16 cellular contexts compared by ENCODE assay signal in genomic region chr15:75031773-75032302, GRCh38. TPM values are rescaled to one million over a fixed set of nuclear protein-coding genes. Genes with fewer than 3 reads are reported as not detected.
DNase-seq lines count a peak whose midpoint lies in the region; ATAC-seq, FAIRE-seq and TF ChIP-seq lines count a peak whose summit lies in the region.
"Had no signal": no experiment of that assay in that cellular context is flagged by ENCODE, and none has a peak within 500 bp of the region (broad histone marks: within the 10 kb centered on the region; RNA-seq: fewer than 3 reads in every experiment).

No MANE protein-coding gene starts in this region.

- H3K4me1 Mint-ChIP-seq in memory B cell, result peaks cover 8% of the 10 kb centered on the region

- peaks cover 13% of the 10 kb centered on the region; the same call in 1 of the 2 replicates for H3K36me3 ChIP-seq in BLaER1
- peaks cover 0 to 2% of the 10 kb centered on the region in 2 experiments; a peak in 3 of 4 replicates for H3K36me3 ChIP-seq in GM12878 (ENCODE audit: control insufficient read depth in 2 of 2, insufficient read depth in 2 of 2, low read length in 1 of 2)
- H3K36me3 ChIP-seq: colonic mucosa, SJCRH30 had no signal

- H3K4me3 ChIP-seq in BLaER1 (no peak overlapping the region), GM12878 (no peak overlapping the region)
- H3K4me3 ChIP-seq: colonic mucosa, SJCRH30, smooth muscle cell had no signal

- H3K9me3 ChIP-seq in BLaER1, result 0 out of 2 replicates have a peak, but pooled peaks cover 3% of the 10 kb centered on the region
- H3K9me3 ChIP-seq in GM12878 (replicated peaks; ENCODE audit: control insufficient read depth, insufficient read depth, low read length), result no peaks in the 10 kb centered on the region
- H3K9me3 ChIP-seq: colonic mucosa, SJCRH30 had no signal

- no peak overlapping the region for H3K9ac ChIP-seq in BLaER1
- H3K9ac ChIP-seq in GM12878 (ENCODE audit: control insufficient read depth, insufficient read depth, low read length), result peak overlapping the region; percentile 37

- TF ChIP-seq EP300 in GM12878 (IDR thresholded peaks at IDR 0.05; ENCODE audit: borderline replicate concordance in 1 of 2, control insufficient read depth in 1 of 2, low read depth in 2 of 2, low read length in 2 of 2), result no peak

- FAIRE-seq in GM12878 (lab: Jason Lieb, UNC) (peak; percentile 18), H54 (lab: Jason Lieb, UNC) (no peak)
- FAIRE-seq: HTR-8/SVneo had no signal

- intact Hi-C loops in GM12878 (cut with micrococcal nuclease; ENCODE audit: unreplicated experiment), result no loop called here

- no peaks in the 10 kb centered on the region for H3K27me3 Mint-ChIP-seq in memory B cell

- no peak for TF ChIP-seq RAD21 in GM12878 (IDR thresholded peaks at IDR 0.05; ENCODE audit: insufficient read depth, low read depth, low read length)

- H3K4me2 ChIP-seq in BLaER1 (peak overlapping the region; percentile 23; the same call in 1 of the 2 replicates), GM12878 (ENCODE audit: control insufficient read depth, insufficient read depth) (peak overlapping the region; percentile 11)
- H3K4me2 ChIP-seq: smooth muscle cell had no signal

- peak; percentile 14; the same call in 2 of the 3 replicates for ATAC-seq in GM12878
- peak; percentile 10 for ATAC-seq in memory B cell (ENCODE audit: low read depth)
- ATAC-seq: activated CD4-positive, CD25-positive, alpha-beta regulatory T cell treated with anti-CD3 and anti-CD28 coated beads, Interleukin-2, amount 50 U/mL, for 24 hours had no signal

- RAD21 ChIA-PET in GM12878 (lab: Charles Lee; ENCODE audit: unreplicated experiment), result interaction anchor here (1.0 to 4.2 kb wide), 9 partner anchors 11 to 172 kb away, joined by 3 to 65 read pairs (median 3); partner anchors contain the start of gene C15orf39

- BruUV-seq in GM12878 (replicated peaks; lab: Mats Ljungman, UMichigan), result TSS peak; percentile 33

- TF ChIP-seq POLR2A in GM12878 (IDR thresholded peaks at IDR 0.05; ENCODE audit: low read depth, low read length), result no peak
- TF ChIP-seq POLR2A in H54 (IDR thresholded peaks at IDR 0.05; ENCODE audit: low read depth, low read length), result no peak

- WGBS in GM12878 (ENCODE audit: insufficient coverage, insufficient replicate concordance, low lambda C conversion rate, missing lambda C conversion rate), result 58% methylated on average over 5 of the region's 5 CpGs

- in situ Hi-C loops in GM12878 (cut with MboI), result no loop called here

- 0 out of 2 replicates have a peak overlapping the region, but pooled peaks have one; percentile 23 for H2AFZ ChIP-seq in GM12878 (ENCODE audit: control insufficient read depth, low read depth, low read length)

- H3K36me3 Mint-ChIP-seq in memory B cell, result peaks cover 2% of the 10 kb centered on the region

- peaks cover 10% of the 10 kb centered on the region for H3K79me2 ChIP-seq in GM12878 (ENCODE audit: control insufficient read depth, insufficient read depth, low read length)

- H4K20me1 ChIP-seq in BLaER1 (peaks cover 19% of the 10 kb centered on the region; the same call in 1 of the 2 replicates), GM12878 (ENCODE audit: control insufficient read depth, insufficient read depth) (no peaks in the 10 kb centered on the region)

- no peak overlapping the region for H3K27ac Mint-ChIP-seq in memory B cell

- H3K4me1 ChIP-seq in BLaER1, result peaks cover 62% of the 10 kb centered on the region
- H3K4me1 ChIP-seq in GM12878 (ENCODE audit: control insufficient read depth, insufficient read depth, low read length), result peaks cover 42% of the 10 kb centered on the region

- SMC1A ChIA-PET in GM12878 (lab: Charles Lee; ENCODE audit: uncharacterized antibody, unreplicated experiment), result interaction anchor here (0.6 to 4.3 kb wide), 9 partner anchors 11 to 177 kb away, joined by 3 to 49 read pairs (median 3); no protein-coding TSS in a partner anchor

- H3K27ac ChIP-seq in BLaER1 (no peak overlapping the region), GM12878 (ENCODE audit: control insufficient read depth, insufficient read depth) (peak overlapping the region; percentile 68)
- H3K27ac ChIP-seq: colonic mucosa, SJCRH30 had no signal

- no peak overlapping the region for H3K4me3 Mint-ChIP-seq in memory B cell

- POLR2A ChIA-PET in GM12878 (lab: Charles Lee), result interaction anchor here (0.6 to 2.9 kb wide), 7 partner anchors 11 to 423 kb away, joined by 3 to 14 read pairs (median 4); no protein-coding TSS in a partner anchor

- H3K9me3 Mint-ChIP-seq in memory B cell, result no peaks in the 10 kb centered on the region

- TF ChIP-seq CTCF in GM12878 (IDR thresholded peaks at IDR 0.05 in 2 of 3, conservative IDR thresholded peaks at IDR 0.05 in 1 of 3; ENCODE audit: control insufficient read depth in 2 of 3, extremely low read depth in 1 of 3, insufficient read depth in 1 of 3, low read depth in 3 of 3, low read length in 3 of 3), result no peak

- DNase-seq in Kasumi-1 (lab: John Stamatoyannopoulos, UW) (peak; percentile 26 to 43), GM12878 (ENCODE audit: low read depth, low spot score) (no peak), memory B cell (ENCODE audit: low spot score in 2 of 2) (no peak), NCI-H1417 treated with DMSO at 0.1 percent for 48 hours (lab: John Stamatoyannopoulos, UW) (no peak), H54 (ENCODE audit: insufficient read length, low spot score) (no peak), SKM-1 (lab: John Stamatoyannopoulos, UW; ENCODE audit: unreplicated experiment) (no peak)
- no peak for DNase-seq in stimulated activated CD8-positive, alpha-beta memory T cell treated with anti-CD3 and anti-CD28 coated beads, Interleukin-4, amount 100 ng/mL, for 48 hours
- DNase-seq: activated T-cell treated with anti-CD3 and anti-CD28 coated beads, Interleukin-2, amount 50 U/mL, for 1 hour; colonic mucosa; midbrain; NCI-H2107; SJCRH30 had no signal

- H3K27me3 ChIP-seq in BLaER1 (no peaks in the 10 kb centered on the region), GM12878 (replicated peaks in 1 of 2; ENCODE audit: control insufficient read depth in 2 of 2, insufficient read depth in 2 of 2, low read length in 1 of 2) (no peaks in the 10 kb centered on the region)
- H3K27me3 ChIP-seq: colonic mucosa, SJCRH30 had no signal

- CTCF ChIA-PET in GM12878 (lab: Yijun Ruan, JAX), result interaction anchor here (0.7 to 6.7 kb wide), 9 partner anchors 11 to 197 kb away, joined by 3 to 95 read pairs (median 3); partner anchors contain the start of gene C15orf39

TF ChIP-seq in GM12878, 131 proteins besides CTCF, POLR2A, EP300 and RAD21 (continues in another document):
- TF ChIP-seq CBX5 (IDR thresholded peaks at IDR 0.05; ENCODE audit: low read depth) (no peak), EED (IDR thresholded peaks at IDR 0.05; ENCODE audit: low read depth) (0 out of 2 replicates have a peak, but pooled peaks have one; percentile 46), RB1 (IDR thresholded peaks at IDR 0.05; ENCODE audit: borderline replicate concordance) (no peak), RUNX3 (IDR thresholded peaks at IDR 0.05; ENCODE audit: low read length) (peak; percentile 34; the same call in 1 of the 2 replicates), IKZF2 (IDR thresholded peaks at IDR 0.05) (peak in 1 of 2 experiments; percentile 40; a peak in 2 of 4 replicates), CBFB (IDR thresholded peaks at IDR 0.05; ENCODE audit: low read depth) (no peak), IKZF1 (conservative IDR thresholded peaks at IDR 0.05) (peak; percentile 65), SMC3 (IDR thresholded peaks at IDR 0.05; ENCODE audit: borderline replicate concordance, low read length) (peak; percentile 18; the same call in 1 of the 2 replicates), TCF12 (IDR thresholded peaks at IDR 0.05; ENCODE audit: low read depth, low read length) (0 out of 2 replicates have a peak, but pooled peaks have one; percentile 18), NR2C1 (IDR thresholded peaks at IDR 0.05) (no peak), MEF2B (IDR thresholded peaks at IDR 0.05; ENCODE audit: partially characterized antibody, poor library complexity, severe bottlenecking) (peak; percentile 11)

RNA-seq across cellular contexts. Expression of gene PPCDC, which starts 8.4 kb away (rescaled TPM):
- total RNA-seq in GM12878 (2013; cell fraction: nucleolus; rRNA removed), result 112 and 121 TPM in 2 replicates
- total RNA-seq in GM12878 (2014; rRNA removed), result 42.7 and 45.0 TPM in 2 replicates
- total RNA-seq in GM12878 (2014; rRNA removed; fragmentation: Illumina TruSeq; extraction: Trizol), result 29.4 and 32.5 TPM in 2 replicates
- 40.2 and 43.3 TPM in 2 replicates for total RNA-seq in GM12878 (2021)
- polyA plus RNA-seq in GM12878 (2011; ENCODE audit: low read depth), result 25.0 TPM
- 27.9 and 44.7 TPM in 2 replicates for polyA plus RNA-seq in GM12878 (2011; rRNA removed)
- polyA plus RNA-seq in GM12878 (2011; cell fraction: cytosol; rRNA removed), result 61.6 and 76.5 TPM in 2 replicates
- 83.3 and 92.0 TPM in 2 replicates for polyA plus RNA-seq in GM12878 (2011; cell fraction: nucleus; rRNA removed)
- 27.6 and 38.4 TPM in 2 replicates for polyA plus RNA-seq in GM12878 (2012)
- 32.9 and 35.7 TPM in 2 replicates for polyA plus RNA-seq in GM12878 (2014; fragmentation: Illumina TruSeq; extraction: Trizol)
- polyA plus RNA-seq in GM12878 (2014; fragmentation: Nextera tagmentation; extraction: Ambion mirVana), result 100 to 1,000 TPM in 1 of 2 experiments, 10 to 100 TPM in 1; 92.0 to 135 TPM
- 68.2 and 69.9 TPM in 2 replicates for polyA plus RNA-seq in GM12878 (2014; rRNA removed)
- polyA plus RNA-seq in GM12878 (2016; fragmentation: Nextera tagmentation; extraction: Ambion mirVana), result 10 to 100 TPM; 65.4 to 67.9 TPM
- 37.2 and 70.2 TPM in 2 replicates for polyA minus RNA-seq in GM12878 (2011; rRNA and poly(A)+ RNA removed)
- polyA minus RNA-seq in GM12878 (2011; cell fraction: cytosol; rRNA and poly(A)+ RNA removed), result 8.8 and 18.7 TPM in 2 replicates
- polyA minus RNA-seq in GM12878 (2011; cell fraction: nucleus; rRNA and poly(A)+ RNA removed), result 51.0 and 104 TPM in 2 replicates

RNA-seq across cellular contexts. Expression of gene SCAMP5, which starts 36.5 kb away (rescaled TPM):
- total RNA-seq in GM12878 (2013; cell fraction: nucleolus; rRNA removed), result 5.9 and 8.5 TPM in 2 replicates
- total RNA-seq in GM12878 (2014; rRNA removed) (20.2 and 22.2 TPM in 2 replicates), GM12878 (2014; rRNA removed; fragmentation: Illumina TruSeq; extraction: Trizol) (13.6 and 15.0 TPM in 2 replicates), GM12878 (2021) (24.8 and 25.5 TPM in 2 replicates)
- 7.6 TPM for polyA plus RNA-seq in GM12878 (2011; ENCODE audit: low read depth)
- polyA plus RNA-seq in GM12878 (2011; rRNA removed) (15.7 and 24.3 TPM in 2 replicates), GM12878 (2014; fragmentation: Illumina TruSeq; extraction: Trizol) (26.3 and 30.3 TPM in 2 replicates), GM12878 (2014; fragmentation: Nextera tagmentation; extraction: Ambion mirVana) (1 to 10 TPM; 2.3 to 2.5 TPM), GM12878 (2014; rRNA removed) (35.5 and 41.6 TPM in 2 replicates), GM12878 (2016; fragmentation: Nextera tagmentation; extraction: Ambion mirVana) (1 to 10 TPM; 1.6 to 1.7 TPM)
- polyA plus RNA-seq in GM12878 (2011; cell fraction: cytosol; rRNA removed), result 28.5 and 32.2 TPM in 2 replicates
- 19.4 and 24.8 TPM in 2 replicates for polyA plus RNA-seq in GM12878 (2011; cell fraction: nucleus; rRNA removed)
- polyA plus RNA-seq in GM12878 (2012), result 8.5 and 11.0 TPM in 2 replicates
- polyA minus RNA-seq in GM12878 (2011; rRNA and poly(A)+ RNA removed), result 21.5 and 25.9 TPM in 2 replicates
- 9.0 and 9.6 TPM in 2 replicates for polyA minus RNA-seq in GM12878 (2011; cell fraction: cytosol; rRNA and poly(A)+ RNA removed)
- 3.3 and 7.8 TPM in 2 replicates for polyA minus RNA-seq in GM12878 (2011; cell fraction: nucleus; rRNA and poly(A)+ RNA removed)

Comparison
In these comparisons a context has a peak if more than half of its experiments do, and no peak if none do; other contexts are left out.
1. DNase-seq: peak in Kasumi-1 (2 of 2); none in GM12878 (single experiment), memory B cell (0 of 2), NCI-H1417 treated with DMSO at 0.1 percent for 48 hours (single experiment), stimulated activated CD8-positive, alpha-beta memory T cell treated with anti-CD3 and anti-CD28 coated beads, Interleukin-4, amount 100 ng/mL, for 48 hours (single experiment), H54 (single experiment) and SKM-1 (single experiment).